1 cellular context compared by ENCODE assay signal in the genomic region with DNA sequence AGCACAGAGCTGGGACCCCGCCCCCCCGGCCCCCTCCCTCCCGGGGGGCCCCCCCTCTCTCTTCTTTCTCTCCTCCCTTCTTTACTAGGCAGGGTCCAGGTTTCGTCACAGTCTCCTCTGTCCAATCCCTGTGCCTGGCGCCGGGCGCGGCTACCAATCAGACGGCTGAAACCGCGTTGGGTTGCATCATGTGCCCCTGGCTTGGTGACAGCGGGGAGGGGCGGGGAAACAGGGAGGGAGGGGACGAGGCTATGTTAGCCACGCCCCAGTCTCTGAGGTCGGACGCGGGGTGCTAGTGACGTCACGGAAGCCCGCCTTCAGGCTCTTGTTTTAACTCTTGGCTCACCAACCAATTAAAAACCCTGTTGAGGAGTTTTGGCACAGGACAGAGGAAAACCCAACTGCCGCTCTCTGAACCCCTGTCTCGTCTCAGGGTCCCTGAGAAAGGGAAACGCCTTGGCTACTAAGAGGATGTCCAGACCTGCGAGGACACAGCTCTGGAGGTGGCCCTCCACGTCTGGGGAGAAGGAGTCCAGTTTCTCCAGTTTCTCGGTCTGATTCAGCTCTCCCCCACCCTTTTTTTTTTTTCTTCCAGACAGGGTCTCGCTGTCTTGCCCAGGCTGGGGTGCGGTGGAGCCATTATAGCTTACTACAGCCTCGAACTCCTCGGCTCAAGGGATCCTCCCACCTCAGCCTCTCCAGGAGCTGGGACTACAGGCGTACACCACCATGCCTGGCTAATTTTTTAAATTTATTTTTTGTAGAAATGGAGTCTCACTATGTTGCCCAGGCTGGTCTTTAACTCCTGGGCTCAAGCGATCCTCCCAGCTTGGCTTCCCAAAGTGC.
TF ChIP-seq lines count a peak whose summit lies in the region.

No MANE protein-coding gene starts in this region.

TF ChIP-seq in A549, 52 proteins besides CTCF, POLR2A, EP300 and RAD21 (continued from another document):
- TF ChIP-seq FOSL2 (IDR thresholded peaks at IDR 0.05) (no peak), FOSL2 (CRISPR knock-in tag; IDR thresholded peaks at IDR 0.05) (0 out of 2 replicates have a peak, but pooled peaks have one; percentile 15), ESRRA (IDR thresholded peaks at IDR 0.05; ENCODE audit: borderline replicate concordance, low read length) (no peak), PHF8 (IDR thresholded peaks at IDR 0.05; ENCODE audit: borderline replicate concordance, low read depth) (no peak), NPAS2 (CRISPR knock-in tag; IDR thresholded peaks at IDR 0.05; ENCODE audit: borderline replicate concordance) (no peak), POLR2AphosphoS2 (conservative IDR thresholded peaks at IDR 0.05; ENCODE audit: low read length) (no peak), HOXB5 (CRISPR knock-in tag; IDR thresholded peaks at IDR 0.05) (no peak), ZFP36 (IDR thresholded peaks at IDR 0.05; ENCODE audit: borderline replicate concordance, partially characterized antibody) (no peak), RNF2 (IDR thresholded peaks at IDR 0.05; ENCODE audit: borderline replicate concordance, low read depth) (no peak), RFX5 (IDR thresholded peaks at IDR 0.05) (peak; percentile 87), BHLHE40 (IDR thresholded peaks at IDR 0.05; ENCODE audit: low read depth, low read length) (no peak), GATA3 (IDR thresholded peaks at IDR 0.05; ENCODE audit: borderline replicate concordance) (no peak), NFE2L2 (conservative IDR thresholded peaks at IDR 0.05; ENCODE audit: low read length) (no peak), CBX8 (IDR thresholded peaks at IDR 0.05) (no peak), EHF (CRISPR knock-in tag; IDR thresholded peaks at IDR 0.05) (no peak), HEYL (CRISPR knock-in tag; IDR thresholded peaks at IDR 0.05) (no peak), TP53 (CRISPR knock-in tag; IDR thresholded peaks at IDR 0.05) (no peak), JUN (IDR thresholded peaks at IDR 0.05) (peak in 1 of 2 experiments; percentile 45; a peak in 1 of 5 replicates), ZNF302 (CRISPR knock-in tag; IDR thresholded peaks at IDR 0.05) (no peak), KDM5A (IDR thresholded peaks at IDR 0.05) (no peak), MAZ (IDR thresholded peaks at IDR 0.05; ENCODE audit: borderline replicate concordance, low read depth, low read length) (peak; percentile 83; the same call in 1 of the 2 replicates), MYC (IDR thresholded peaks at IDR 0.05; ENCODE audit: borderline replicate concordance, low read length) (no peak), RCOR1 (IDR thresholded peaks at IDR 0.05; ENCODE audit: low read depth, low read length) (no peak), HDAC2 (IDR thresholded peaks at IDR 0.05) (no peak), CEBPB (IDR thresholded peaks at IDR 0.05) (peak; percentile 88 to 95), SREBF2 (IDR thresholded peaks at IDR 0.05) (no peak), HOXA7 (CRISPR knock-in tag; IDR thresholded peaks at IDR 0.05) (no peak), JUNB (IDR thresholded peaks at IDR 0.05) (no peak)
- TF ChIP-seq, protein P1, sequence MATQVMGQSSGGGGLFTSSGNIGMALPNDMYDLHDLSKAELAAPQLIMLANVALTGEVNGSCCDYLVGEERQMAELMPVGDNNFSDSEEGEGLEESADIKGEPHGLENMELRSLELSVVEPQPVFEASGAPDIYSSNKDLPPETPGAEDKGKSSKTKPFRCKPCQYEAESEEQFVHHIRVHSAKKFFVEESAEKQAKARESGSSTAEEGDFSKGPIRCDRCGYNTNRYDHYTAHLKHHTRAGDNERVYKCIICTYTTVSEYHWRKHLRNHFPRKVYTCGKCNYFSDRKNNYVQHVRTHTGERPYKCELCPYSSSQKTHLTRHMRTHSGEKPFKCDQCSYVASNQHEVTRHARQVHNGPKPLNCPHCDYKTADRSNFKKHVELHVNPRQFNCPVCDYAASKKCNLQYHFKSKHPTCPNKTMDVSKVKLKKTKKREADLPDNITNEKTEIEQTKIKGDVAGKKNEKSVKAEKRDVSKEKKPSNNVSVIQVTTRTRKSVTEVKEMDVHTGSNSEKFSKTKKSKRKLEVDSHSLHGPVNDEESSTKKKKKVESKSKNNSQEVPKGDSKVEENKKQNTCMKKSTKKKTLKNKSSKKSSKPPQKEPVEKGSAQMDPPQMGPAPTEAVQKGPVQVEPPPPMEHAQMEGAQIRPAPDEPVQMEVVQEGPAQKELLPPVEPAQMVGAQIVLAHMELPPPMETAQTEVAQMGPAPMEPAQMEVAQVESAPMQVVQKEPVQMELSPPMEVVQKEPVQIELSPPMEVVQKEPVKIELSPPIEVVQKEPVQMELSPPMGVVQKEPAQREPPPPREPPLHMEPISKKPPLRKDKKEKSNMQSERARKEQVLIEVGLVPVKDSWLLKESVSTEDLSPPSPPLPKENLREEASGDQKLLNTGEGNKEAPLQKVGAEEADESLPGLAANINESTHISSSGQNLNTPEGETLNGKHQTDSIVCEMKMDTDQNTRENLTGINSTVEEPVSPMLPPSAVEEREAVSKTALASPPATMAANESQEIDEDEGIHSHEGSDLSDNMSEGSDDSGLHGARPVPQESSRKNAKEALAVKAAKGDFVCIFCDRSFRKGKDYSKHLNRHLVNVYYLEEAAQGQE (IDR thresholded peaks at IDR 0.05) = no peak
- TF ChIP-seq, protein P2, sequence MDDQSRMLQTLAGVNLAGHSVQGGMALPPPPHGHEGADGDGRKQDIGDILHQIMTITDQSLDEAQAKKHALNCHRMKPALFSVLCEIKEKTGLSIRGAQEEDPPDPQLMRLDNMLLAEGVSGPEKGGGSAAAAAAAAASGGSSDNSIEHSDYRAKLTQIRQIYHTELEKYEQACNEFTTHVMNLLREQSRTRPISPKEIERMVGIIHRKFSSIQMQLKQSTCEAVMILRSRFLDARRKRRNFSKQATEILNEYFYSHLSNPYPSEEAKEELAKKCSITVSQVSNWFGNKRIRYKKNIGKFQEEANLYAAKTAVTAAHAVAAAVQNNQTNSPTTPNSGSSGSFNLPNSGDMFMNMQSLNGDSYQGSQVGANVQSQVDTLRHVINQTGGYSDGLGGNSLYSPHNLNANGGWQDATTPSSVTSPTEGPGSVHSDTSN (IDR thresholded peaks at IDR 0.05) = no peak
- TF ChIP-seq, protein P3, sequence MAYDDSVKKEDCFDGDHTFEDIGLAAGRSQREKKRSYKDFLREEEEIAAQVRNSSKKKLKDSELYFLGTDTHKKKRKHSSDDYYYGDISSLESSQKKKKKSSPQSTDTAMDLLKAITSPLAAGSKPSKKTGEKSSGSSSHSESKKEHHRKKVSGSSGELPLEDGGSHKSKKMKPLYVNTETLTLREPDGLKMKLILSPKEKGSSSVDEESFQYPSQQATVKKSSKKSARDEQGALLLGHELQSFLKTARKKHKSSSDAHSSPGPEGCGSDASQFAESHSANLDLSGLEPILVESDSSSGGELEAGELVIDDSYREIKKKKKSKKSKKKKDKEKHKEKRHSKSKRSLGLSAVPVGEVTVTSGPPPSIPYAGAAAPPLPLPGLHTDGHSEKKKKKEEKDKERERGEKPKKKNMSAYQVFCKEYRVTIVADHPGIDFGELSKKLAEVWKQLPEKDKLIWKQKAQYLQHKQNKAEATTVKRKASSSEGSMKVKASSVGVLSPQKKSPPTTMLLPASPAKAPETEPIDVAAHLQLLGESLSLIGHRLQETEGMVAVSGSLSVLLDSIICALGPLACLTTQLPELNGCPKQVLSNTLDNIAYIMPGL (CRISPR knock-in tag; IDR thresholded peaks at IDR 0.05; ENCODE audit: borderline replicate concordance) = no peak
- TF ChIP-seq, protein P4, sequence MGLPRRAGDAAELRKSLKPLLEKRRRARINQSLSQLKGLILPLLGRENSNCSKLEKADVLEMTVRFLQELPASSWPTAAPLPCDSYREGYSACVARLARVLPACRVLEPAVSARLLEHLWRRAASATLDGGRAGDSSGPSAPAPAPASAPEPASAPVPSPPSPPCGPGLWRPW (IDR thresholded peaks at IDR 0.05) = no peak
- TF ChIP-seq, protein P5, sequence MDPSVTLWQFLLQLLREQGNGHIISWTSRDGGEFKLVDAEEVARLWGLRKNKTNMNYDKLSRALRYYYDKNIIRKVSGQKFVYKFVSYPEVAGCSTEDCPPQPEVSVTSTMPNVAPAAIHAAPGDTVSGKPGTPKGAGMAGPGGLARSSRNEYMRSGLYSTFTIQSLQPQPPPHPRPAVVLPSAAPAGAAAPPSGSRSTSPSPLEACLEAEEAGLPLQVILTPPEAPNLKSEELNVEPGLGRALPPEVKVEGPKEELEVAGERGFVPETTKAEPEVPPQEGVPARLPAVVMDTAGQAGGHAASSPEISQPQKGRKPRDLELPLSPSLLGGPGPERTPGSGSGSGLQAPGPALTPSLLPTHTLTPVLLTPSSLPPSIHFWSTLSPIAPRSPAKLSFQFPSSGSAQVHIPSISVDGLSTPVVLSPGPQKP (IDR thresholded peaks at IDR 0.05; ENCODE audit: low read depth, low read length) = no peak
- TF ChIP-seq, protein P6, sequence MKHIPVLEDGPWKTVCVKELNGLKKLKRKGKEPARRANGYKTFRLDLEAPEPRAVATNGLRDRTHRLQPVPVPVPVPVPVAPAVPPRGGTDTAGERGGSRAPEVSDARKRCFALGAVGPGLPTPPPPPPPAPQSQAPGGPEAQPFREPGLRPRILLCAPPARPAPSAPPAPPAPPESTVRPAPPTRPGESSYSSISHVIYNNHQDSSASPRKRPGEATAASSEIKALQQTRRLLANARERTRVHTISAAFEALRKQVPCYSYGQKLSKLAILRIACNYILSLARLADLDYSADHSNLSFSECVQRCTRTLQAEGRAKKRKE (CRISPR knock-in tag; IDR thresholded peaks at IDR 0.05; ENCODE audit: low read depth) = no peak
- TF ChIP-seq, protein P7, sequence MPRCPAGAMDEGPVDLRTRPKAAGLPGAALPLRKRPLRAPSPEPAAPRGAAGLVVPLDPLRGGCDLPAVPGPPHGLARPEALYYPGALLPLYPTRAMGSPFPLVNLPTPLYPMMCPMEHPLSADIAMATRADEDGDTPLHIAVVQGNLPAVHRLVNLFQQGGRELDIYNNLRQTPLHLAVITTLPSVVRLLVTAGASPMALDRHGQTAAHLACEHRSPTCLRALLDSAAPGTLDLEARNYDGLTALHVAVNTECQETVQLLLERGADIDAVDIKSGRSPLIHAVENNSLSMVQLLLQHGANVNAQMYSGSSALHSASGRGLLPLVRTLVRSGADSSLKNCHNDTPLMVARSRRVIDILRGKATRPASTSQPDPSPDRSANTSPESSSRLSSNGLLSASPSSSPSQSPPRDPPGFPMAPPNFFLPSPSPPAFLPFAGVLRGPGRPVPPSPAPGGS (IDR thresholded peaks at IDR 0.05) = peak; percentile 15; the same call in 1 of the 3 replicates
